ENCODE assay signal across 28 cellular contexts in genomic region chr4:173044340-173044739, GRCh38.
DNase-seq lines count a peak whose midpoint lies in the region; FAIRE-seq and TF ChIP-seq lines count a peak whose summit lies in the region.
"Had no signal": no experiment of that assay in that cellular context is flagged by ENCODE, and none has a peak within 500 bp of the region (broad histone marks: within the 10 kb centered on the region; RNA-seq: fewer than 3 reads in every experiment).

No MANE protein-coding gene starts in this region.

- H3K9me3 Mint-ChIP-seq in osteocyte (ENCODE audit: unreplicated experiment): no peaks in the 10 kb centered on the region
- H3K9me3 Mint-ChIP-seq: CD4-positive, alpha-beta T cell; HFFc6 had no signal

- no peak overlapping the region for H3K9ac ChIP-seq in kidney (ENCODE audit: low read length in 2 of 2)
- H3K9ac ChIP-seq: BLaER1 treated with 17β-estradiol and CSF1 and Interleukin-3, amounts not matched to agents 10 nM and 100 nM had no signal

- H3K4me3 ChIP-seq in kidney (ENCODE audit: low read length in 2 of 2): no peak overlapping the region
- H3K4me3 ChIP-seq: A549; BLaER1 treated with 17β-estradiol and CSF1 and Interleukin-3, amounts not matched to agents 10 nM and 100 nM; GM23338; HAP-1 had no signal

- peak; percentile 99 for FAIRE-seq in A204.1 (lab: Jason Lieb, UNC)
- FAIRE-seq in TTC549 (lab: Jason Lieb, UNC): peak; percentile 97
- peak; percentile 95 for FAIRE-seq in endometrium (lab: Jason Lieb, UNC)
- peak; percentile 99 for FAIRE-seq in kidney (lab: Jason Lieb, UNC)
- FAIRE-seq: A549, D721Med, GM12891, GM18507, H54 had no signal

- H3K9me3 ChIP-seq in kidney (ENCODE audit: control insufficient read depth in 1 of 2, low read length in 2 of 2): no peaks in the 10 kb centered on the region
- H3K9me3 ChIP-seq: A549, BE2C, HAP-1 had no signal

- H3K27ac Mint-ChIP-seq in osteocyte (ENCODE audit: unreplicated experiment): no peak overlapping the region
- H3K27ac Mint-ChIP-seq: CD14-positive monocyte; CD4-positive, alpha-beta T cell; CD8-positive, alpha-beta memory T cell; GM23338; HFFc6 had no signal

- no peaks in the 10 kb centered on the region for H3K27me3 Mint-ChIP-seq in osteocyte (ENCODE audit: unreplicated experiment)

- no peak for DNase-seq in kidney
- no peak for DNase-seq in NAMALWA (ENCODE audit: low spot score)
- no peak for DNase-seq in osteocyte (ENCODE audit: extremely low spot score, unreplicated experiment)
- no peak for DNase-seq in amygdala (lab: John Stamatoyannopoulos, UW)
- no peak for DNase-seq in SIG-M5 (lab: John Stamatoyannopoulos, UW)
- DNase-seq: ACHN; AML-193; BE2C; CD4-positive, alpha-beta T cell; CD8-positive, alpha-beta memory T cell; DMS 273 treated with DMSO at 0.1 percent for 48 hours; DMS79; EL; GF-D8; HFFc6 had no signal

- intact Hi-C loops in kidney (cut with DNase I): no loop called here

- H3K4me1 Mint-ChIP-seq in osteocyte (ENCODE audit: unreplicated experiment): peaks cover 24% of the 10 kb centered on the region
- H3K4me1 Mint-ChIP-seq: CD8-positive, alpha-beta memory T cell had no signal

- no peak overlapping the region for H3K4me3 Mint-ChIP-seq in osteocyte (ENCODE audit: unreplicated experiment)
- H3K4me3 Mint-ChIP-seq: CD14-positive monocyte; CD4-positive, alpha-beta T cell; CD8-positive, alpha-beta memory T cell; GM23338; HFFc6 had no signal

- TF ChIP-seq CTCF in kidney (IDR thresholded peaks at IDR 0.05; ENCODE audit: borderline replicate concordance, extremely low read depth, insufficient read depth): no peak
- TF ChIP-seq CTCF in osteocyte (IDR thresholded peaks at IDR 0.05): no peak

- H3K36me3 ChIP-seq in kidney (ENCODE audit: control insufficient read depth in 1 of 2, insufficient read depth in 2 of 2, low read length in 2 of 2): no peaks in the 10 kb centered on the region
- H3K36me3 ChIP-seq: BE2C; BLaER1 treated with 17β-estradiol and CSF1 and Interleukin-3, amounts not matched to agents 10 nM and 100 nM; HAP-1 had no signal

- no peaks in the 10 kb centered on the region for H3K36me3 Mint-ChIP-seq in osteocyte (ENCODE audit: unreplicated experiment)
- H3K36me3 Mint-ChIP-seq: CD14-positive monocyte; CD8-positive, alpha-beta memory T cell had no signal

- H3K27ac ChIP-seq in kidney (ENCODE audit: low read depth in 2 of 2, low read length in 2 of 2): no peak overlapping the region
- H3K27ac ChIP-seq: 22Rv1; A549; BLaER1 treated with 17β-estradiol and CSF1 and Interleukin-3, amounts not matched to agents 10 nM and 100 nM had no signal

- H3K4me1 ChIP-seq in kidney (ENCODE audit: control insufficient read depth in 1 of 2, insufficient read depth in 1 of 2, low read depth in 1 of 2, low read length in 2 of 2): peaks cover 0 to 4% of the 10 kb centered on the region in 2 donors
- H3K4me1 ChIP-seq: BE2C; BLaER1 treated with 17β-estradiol and CSF1 and Interleukin-3, amounts not matched to agents 10 nM and 100 nM; HAP-1 had no signal
